8 cellular contexts compared by ENCODE assay signal in the genomic region with DNA sequence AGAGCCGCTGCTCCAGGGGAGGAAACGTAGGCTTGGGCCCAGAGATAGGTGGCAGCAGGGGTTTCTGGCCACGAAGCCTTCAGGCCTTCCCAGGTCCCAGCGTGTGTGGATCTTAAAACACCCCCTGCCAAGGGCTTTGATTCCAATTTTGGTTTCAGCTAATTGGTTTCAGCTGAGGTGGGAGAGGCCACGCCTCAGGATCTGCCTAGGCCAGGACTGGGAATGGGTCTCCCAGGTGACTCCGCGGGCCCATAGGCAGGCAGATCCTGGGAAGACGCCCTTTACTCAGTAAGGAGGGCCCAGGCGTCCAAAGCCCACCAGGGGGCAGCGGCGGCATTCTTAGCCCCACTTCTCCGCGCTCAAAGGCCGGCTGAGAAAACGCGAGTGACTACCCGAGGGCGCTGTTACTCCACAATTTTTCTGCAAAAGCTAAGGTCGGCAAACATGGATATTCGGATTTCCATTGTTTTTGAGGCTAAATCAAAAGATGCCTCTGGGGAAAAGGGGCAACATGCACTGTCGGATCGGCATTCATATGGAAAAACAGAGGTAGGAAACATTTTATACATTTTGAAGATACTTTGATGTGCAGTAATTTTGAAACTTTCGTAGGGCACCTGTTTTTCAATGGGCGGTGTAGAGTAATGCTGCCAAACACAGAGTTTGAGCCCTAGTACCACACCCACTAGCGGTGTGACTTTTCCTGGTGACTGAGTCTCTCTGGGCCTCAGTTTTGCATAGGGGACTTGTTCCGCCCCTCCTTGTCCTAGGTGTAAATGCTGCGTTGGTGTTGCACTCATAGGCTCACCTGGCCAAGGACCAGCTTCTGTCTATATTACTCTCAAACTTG. TPM values are rescaled to one million over a fixed set of nuclear protein-coding genes. Genes with fewer than 3 reads are reported as not detected.
DNase-seq lines count a peak whose midpoint lies in the region; ATAC-seq and TF ChIP-seq lines count a peak whose summit lies in the region.

No MANE protein-coding gene starts in this region.

- H3K79me1 ChIP-seq in neuronal stem cell (ENCODE audit: low read depth, low read length) = no peaks in the 10 kb centered on the region

- ATAC-seq in GM21825 (IDR thresholded peaks at IDR 0.05; ENCODE audit: unreplicated experiment) = peak; percentile 95

- H3K18ac ChIP-seq in neuronal stem cell (ENCODE audit: low read length) = peak overlapping the region; percentile 85

- no peak overlapping the region for H2BK12ac ChIP-seq in neuronal stem cell (ENCODE audit: low read length)

- no peaks in the 10 kb centered on the region for H3K27me3 ChIP-seq in neuronal stem cell (ENCODE audit: control insufficient read depth in 3 of 3, insufficient read depth in 3 of 3, low read depth in 1 of 3, low read length in 3 of 3)

- no peak overlapping the region for H3K9ac ChIP-seq in neuronal stem cell (ENCODE audit: low read depth, low read length, poor library complexity)

- no peak overlapping the region for H3K4ac ChIP-seq in neuronal stem cell (ENCODE audit: low read length)

- no peak overlapping the region for H2AK5ac ChIP-seq in neuronal stem cell (ENCODE audit: low read depth, low read length)

- H3K36me3 ChIP-seq in neuronal stem cell (replicated peaks in 1 of 2; ENCODE audit: control insufficient read depth in 2 of 2, insufficient read depth in 2 of 2, low read length in 2 of 2) = no peaks in the 10 kb centered on the region

- no peaks in the 10 kb centered on the region for H3K9me3 ChIP-seq in neuronal stem cell (replicated peaks in 1 of 2; ENCODE audit: control insufficient read depth in 2 of 2, insufficient read depth in 1 of 2, low read depth in 1 of 2, low read length in 2 of 2)

- H3K23ac ChIP-seq in neuronal stem cell (ENCODE audit: low read depth, low read length, poor library complexity) = no peak overlapping the region

- H2BK120ac ChIP-seq in neuronal stem cell (ENCODE audit: low read depth, low read length) = no peak overlapping the region

- H3K14ac ChIP-seq in neuronal stem cell (ENCODE audit: low read length) = no peak overlapping the region

- H3K27ac ChIP-seq in neuronal stem cell (replicated peaks; ENCODE audit: low read length) (peak overlapping the region; percentile 33), substantia nigra (ENCODE audit: low read depth, low read length, poor library complexity, severe bottlenecking) (no peak overlapping the region)

- WGBS in neuronal stem cell (ENCODE audit: extremely low coverage in 2 of 2, insufficient read length in 2 of 2, insufficient replicate concordance in 1 of 2), 2 donors = no CpG with 5 or more reads among the region's 27 CpGs

- H3K4me3 ChIP-seq in Jurkat, Clone E6-1 (ENCODE audit: low read length) = no peak overlapping the region
- no peak overlapping the region for H3K4me3 ChIP-seq in fibroblast of villous mesenchyme (ENCODE audit: low read depth, low read length)
- no peak overlapping the region for H3K4me3 ChIP-seq in neuronal stem cell (ENCODE audit: low read length in 2 of 2)

- DNase-seq in EL = peak; percentile 89
- peak; percentile 27 for DNase-seq in Jurkat, Clone E6-1 (ENCODE audit: low read depth, low spot score)
- DNase-seq in RPMI7951 (ENCODE audit: low read depth) = peak; percentile 81
- peak; percentile 46 for DNase-seq in activated T-helper 9 cell treated with anti-CD3 and anti-CD28 coated beads, Interleukin-2, amount 50 U/mL, for 16 hours (ENCODE audit: low read depth)
- peak; percentile 88 for DNase-seq in fibroblast of villous mesenchyme (ENCODE audit: low read depth)
- DNase-seq in neuronal stem cell (ENCODE audit: low spot score) = peak; percentile 81
- DNase-seq in substantia nigra (lab: John Stamatoyannopoulos, UW) = peak in 47 of 49 donors; percentile 5 to 84 (median 68)

- peaks cover 0 to 8% of the 10 kb centered on the region in 2 donors for H3K4me1 ChIP-seq in neuronal stem cell (ENCODE audit: control insufficient read depth in 2 of 2, insufficient read depth in 1 of 2, low read depth in 1 of 2, low read length in 2 of 2)

- TF ChIP-seq CTCF in fibroblast of villous mesenchyme (IDR thresholded peaks at IDR 0.05; ENCODE audit: insufficient read depth, low read depth, low read length) = peak; percentile 98

- H2AFZ ChIP-seq in neuronal stem cell (ENCODE audit: low read length) = peak overlapping the region; percentile 82

- H4K91ac ChIP-seq in neuronal stem cell (ENCODE audit: low read depth, low read length, poor library complexity) = no peak overlapping the region

- H3K4me2 ChIP-seq in neuronal stem cell (ENCODE audit: insufficient read depth, low read length, poor library complexity, severe bottlenecking) = peak overlapping the region; percentile 36

- H4K8ac ChIP-seq in neuronal stem cell (ENCODE audit: low read depth, low read length) = no peak overlapping the region

- no peak overlapping the region for H2BK5ac ChIP-seq in neuronal stem cell (ENCODE audit: low read length)

- H2BK15ac ChIP-seq in neuronal stem cell (ENCODE audit: low read length) = no peak overlapping the region

RNA-seq across cellular contexts. Expression of a gene that starts 31.8 kb away (rescaled TPM):
- polyA plus RNA-seq in Jurkat, Clone E6-1 (2012; ENCODE audit: insufficient read depth, insufficient read length) = 14.5 TPM
- total RNA-seq in RPMI7951 (2014; rRNA removed; shearing (Covaris generic)) = 31.9 and 34.1 TPM in 2 replicates
- 23.2 and 36.7 TPM in 2 replicates for total RNA-seq in fibroblast of villous mesenchyme
- 8.7 TPM for polyA plus RNA-seq in neuronal stem cell (2013, experiment 1 of 2)
- polyA plus RNA-seq in neuronal stem cell (2013, experiment 2 of 2) = 8.7 TPM

RNA-seq across cellular contexts. Expression of a gene that starts 48.8 kb away (rescaled TPM):
- polyA plus RNA-seq in Jurkat, Clone E6-1 (2012; ENCODE audit: insufficient read depth, insufficient read length) = 43.7 TPM
- 16.2 and 22.5 TPM in 2 replicates for total RNA-seq in RPMI7951 (2014; rRNA removed; shearing (Covaris generic))
- 14.2 and 23.7 TPM in 2 replicates for total RNA-seq in fibroblast of villous mesenchyme
- polyA plus RNA-seq in neuronal stem cell (2013, experiment 1 of 2) = 34.5 TPM
- polyA plus RNA-seq in neuronal stem cell (2013, experiment 2 of 2) = 35.0 TPM

Comparison
In these comparisons a context has a peak if more than half of its experiments do, and no peak if none do; other contexts are left out.
1. DNase-seq: peak in every context shown above with its lines; median percentile 89 in EL; 88 in fibroblast of villous mesenchyme; 81 in RPMI7951; 81 in neuronal stem cell; 68 in substantia nigra; 46 in activated T-helper 9 cell treated with anti-CD3 and anti-CD28 coated beads, Interleukin-2, amount 50 U/mL, for 16 hours; 27 in Jurkat, Clone E6-1.